Comparison of ENCODE assay signal across 1 cellular context in genomic region chr1:222736470-222736869, GRCh38.
A peak's percentile ranks its signal among the peaks of the same experiment; 100 is the strongest.
TF ChIP-seq lines count a peak whose summit lies in the region.

No MANE protein-coding gene starts in this region.

TF ChIP-seq in H1, 55 proteins besides CTCF, POLR2A, EP300 and RAD21:
- TF ChIP-seq HDAC2 (IDR thresholded peaks at IDR 0.05; ENCODE audit: borderline replicate concordance in 1 of 2, low read depth in 2 of 2, low read length in 2 of 2) (peak; percentile 71 to 74; a peak in 1 of 4 replicates), KDM1A (IDR thresholded peaks at IDR 0.05; ENCODE audit: borderline replicate concordance, low read length) (no peak), MAX (IDR thresholded peaks at IDR 0.05) (0 out of 2 replicates have a peak, but pooled peaks have one; percentile 36), CHD2 (IDR thresholded peaks at IDR 0.05; ENCODE audit: low read length) (peak; percentile 28; the same call in 1 of the 2 replicates), RXRA (IDR thresholded peaks at IDR 0.05; ENCODE audit: insufficient read depth, low read depth, low read length) (peak; percentile 86), SP4 (IDR thresholded peaks at IDR 0.05; ENCODE audit: low read length) (no peak), CHD7 (IDR thresholded peaks at IDR 0.05; ENCODE audit: insufficient replicate concordance, low read length) (peak; percentile 57), TEAD4 (IDR thresholded peaks at IDR 0.05; ENCODE audit: low read depth, low read length) (peak; percentile 76)
